Comparison of ENCODE assay signal across 16 cellular contexts in genomic region chr5:148788636-148789035, GRCh38.
"Had no signal": no experiment of that assay in that cellular context is flagged by ENCODE, and none has a peak within 500 bp of the region (broad histone marks: within the 10 kb centered on the region; RNA-seq: fewer than 3 reads in every experiment).

No MANE protein-coding gene starts in this region.

- ATAC-seq: sciatic nerve; stimulated activated naive CD8-positive, alpha-beta T cell treated with anti-CD3 and anti-CD28 coated beads, Interleukin-15, amount 100 ng/mL, for 72 hours had no signal

- DNase-seq: activated CD4-positive, alpha-beta memory T cell treated with anti-CD3 and anti-CD28 coated beads, Interleukin-2, amount 10 ng/mL, durations not matched to agents 7 days and 5 days; activated naive CD4-positive, alpha-beta T cell treated with anti-CD3 and anti-CD28 coated beads, Interleukin-2, amount 10 ng/mL, durations not matched to agents 7 days and 5 days; activated T-cell treated with anti-CD3 and anti-CD28 coated beads, Interleukin-2, amount 50 U/mL, for 24 hours; dorsolateral prefrontal cortex; hypothalamus; kidney glomerular epithelial cell; spleen; stimulated activated CD4-positive, alpha-beta T cell treated with anti-CD3 and anti-CD28 coated beads, Interleukin-1b, Interleukin-23, amount 100 ng/mL, for 48 hours; stimulated activated naive CD8-positive, alpha-beta T cell treated with anti-CD3 and anti-CD28 coated beads, Interleukin-15, amount 100 ng/mL, for 72 hours; testis; upper lobe of left lung had no signal

- FAIRE-seq: astrocyte had no signal

- H3K27ac ChIP-seq: cardiac muscle cell, esophagus muscularis mucosa, spleen, testis, upper lobe of left lung, VCaP had no signal
